Comparison of ENCODE assay signal across 18 cellular contexts in the genomic region with DNA sequence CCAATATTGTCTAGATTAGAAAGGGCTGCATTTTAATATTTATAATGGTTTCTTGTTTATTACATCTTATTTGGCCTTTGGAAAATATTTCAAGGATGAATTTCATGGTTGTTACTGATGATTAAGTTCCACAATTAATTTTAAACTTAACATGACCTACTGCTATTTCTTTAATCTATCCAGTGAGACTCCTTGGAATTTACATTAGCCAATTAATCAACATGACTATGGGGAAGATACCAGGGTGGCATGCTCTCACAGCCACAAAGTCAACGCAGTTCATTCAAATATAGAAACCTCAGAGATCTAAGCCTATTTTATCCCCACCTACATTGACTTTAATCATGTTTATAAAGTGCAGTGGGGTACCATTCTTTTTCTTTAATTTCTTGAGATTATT. TPM values are rescaled to one million over a fixed set of nuclear protein-coding genes. Genes with fewer than 3 reads are reported as not detected.
A peak's percentile ranks its signal among the peaks of the same experiment; 100 is the strongest.
DNase-seq lines count a peak whose midpoint lies in the region; ATAC-seq, FAIRE-seq and TF ChIP-seq lines count a peak whose summit lies in the region.
"Had no signal": no experiment of that assay in that cellular context is flagged by ENCODE, and none has a peak within 500 bp of the region (broad histone marks: within the 10 kb centered on the region; RNA-seq: fewer than 3 reads in every experiment).

No MANE protein-coding gene starts in this region.

- no peak overlapping the region for H3K4me2 ChIP-seq in astrocyte (ENCODE audit: low read length)
- H3K4me2 ChIP-seq: A549 had no signal

- no peak overlapping the region for H3K4me3 Mint-ChIP-seq in astrocyte (ENCODE audit: unreplicated experiment)
- no peak overlapping the region for H3K4me3 Mint-ChIP-seq in mesothelial cell of epicardium
- H3K4me3 Mint-ChIP-seq in activated T-helper 1 cell treated with anti-CD3 and anti-CD28 coated beads, Interleukin-12 subunit alpha, Interleukin-12 subunit beta, Interleukin-2, Interleukin-4 antibody, amounts not matched to agents 30 ng/mL and 10 ng/mL and 1 ng/mL, durations not matched to agents 14 hours and 24 hours and 36 hours = no peak overlapping the region
- H3K4me3 Mint-ChIP-seq: CD14-positive monocyte; CD8-positive, alpha-beta T cell; IgD-negative memory B cell had no signal

- H3K27ac ChIP-seq in HUES64 (ENCODE audit: low read depth, low read length) (peak overlapping the region; percentile 79; the same call in 1 of the 2 replicates), astrocyte (ENCODE audit: low read depth, low read length) (no peak overlapping the region), spleen (no peak overlapping the region)
- H3K27ac ChIP-seq: A549, HL-60 had no signal

- FAIRE-seq in astrocyte (lab: Jason Lieb, UNC) (no peak), GM12891 (lab: Jason Lieb, UNC) (no peak)
- FAIRE-seq: A549, GM12892, GM19239, H54 had no signal

- H3K9ac ChIP-seq in HUES64 (ENCODE audit: low read depth, low read length) (no peak overlapping the region), astrocyte (ENCODE audit: low read length) (no peak overlapping the region)

- H3K9me3 ChIP-seq in HUES64 (ENCODE audit: insufficient read depth, low read depth, low read length) = no peaks in the 10 kb centered on the region
- H3K9me3 ChIP-seq in astrocyte (ENCODE audit: insufficient read depth, low read depth, low read length) = no peaks in the 10 kb centered on the region
- no peaks in the 10 kb centered on the region for H3K9me3 ChIP-seq in spleen
- H3K9me3 ChIP-seq: A549 had no signal

- H3K4me3 ChIP-seq in HUES64 (ENCODE audit: low read length) (no peak overlapping the region), astrocyte (ENCODE audit: insufficient read depth, low read depth, low read length) (no peak overlapping the region), spleen (no peak overlapping the region)
- H3K4me3 ChIP-seq: A549 had no signal

- no peaks in the 10 kb centered on the region for H4K20me1 ChIP-seq in astrocyte (ENCODE audit: insufficient read depth, low read length)

- H3K27ac Mint-ChIP-seq in astrocyte (ENCODE audit: unreplicated experiment) (no peak overlapping the region), mesothelial cell of epicardium (peak overlapping the region; percentile 49)
- no peak overlapping the region for H3K27ac Mint-ChIP-seq in activated T-helper 1 cell treated with anti-CD3 and anti-CD28 coated beads, Interleukin-12 subunit alpha, Interleukin-12 subunit beta, Interleukin-2, Interleukin-4 antibody, amounts not matched to agents 30 ng/mL and 10 ng/mL and 1 ng/mL, durations not matched to agents 14 hours and 24 hours and 36 hours
- H3K27ac Mint-ChIP-seq: CD14-positive monocyte; CD8-positive, alpha-beta T cell; IgD-negative memory B cell had no signal

- DNase-seq in astrocyte (ENCODE audit: low read depth) (peak; percentile 32), mesothelial cell of epicardium (ENCODE audit: low spot score in 2 of 2, unreplicated experiment in 2 of 2) (no peak), GM12891 (ENCODE audit: insufficient read length, low spot score) (no peak), spleen (no peak)
- DNase-seq in activated T-helper 1 cell treated with anti-CD3 and anti-CD28 coated beads, Interleukin-12 subunit alpha, Interleukin-12 subunit beta, Interleukin-2, Interleukin-4 antibody, amounts not matched to agents 30 ng/mL and 10 ng/mL and 1 ng/mL, durations not matched to agents 14 hours and 24 hours and 36 hours (ENCODE audit: low spot score) = no peak
- DNase-seq: CD8-positive, alpha-beta T cell; COR-L47; DMS53; KG1 had no signal

- intact Hi-C loops in spleen (cut with DNase I; ENCODE audit: low total_unique reads) = no loop called here
- intact Hi-C loops in activated T-helper 1 cell treated with anti-CD3 and anti-CD28 coated beads, Interleukin-12 subunit alpha, Interleukin-12 subunit beta, Interleukin-2, Interleukin-4 antibody, amounts not matched to agents 30 ng/mL and 10 ng/mL and 1 ng/mL, durations not matched to agents 14 hours and 24 hours and 36 hours (cut with micrococcal nuclease) = no loop called here

- H3K27me3 Mint-ChIP-seq in astrocyte (ENCODE audit: low read depth, unreplicated experiment) = no peaks in the 10 kb centered on the region
- no peaks in the 10 kb centered on the region for H3K27me3 Mint-ChIP-seq in mesothelial cell of epicardium (ENCODE audit: low read depth)
- no peaks in the 10 kb centered on the region for H3K27me3 Mint-ChIP-seq in activated T-helper 1 cell treated with anti-CD3 and anti-CD28 coated beads, Interleukin-12 subunit alpha, Interleukin-12 subunit beta, Interleukin-2, Interleukin-4 antibody, amounts not matched to agents 30 ng/mL and 10 ng/mL and 1 ng/mL, durations not matched to agents 14 hours and 24 hours and 36 hours (ENCODE audit: insufficient read depth)
- H3K27me3 Mint-ChIP-seq: IgD-negative memory B cell had no signal

- peaks cover 55% of the 10 kb centered on the region for H3K4me1 ChIP-seq in HUES64 (ENCODE audit: insufficient read depth, low read length)
- peaks cover 5% of the 10 kb centered on the region for H3K4me1 ChIP-seq in astrocyte (ENCODE audit: insufficient read depth, low read length)
- no peaks in the 10 kb centered on the region for H3K4me1 ChIP-seq in spleen
- H3K4me1 ChIP-seq: A549 had no signal

- no peaks in the 10 kb centered on the region for H3K79me2 ChIP-seq in astrocyte (ENCODE audit: insufficient read depth, low read length)

- no peak for TF ChIP-seq CTCF in astrocyte (IDR thresholded peaks at IDR 0.05; ENCODE audit: insufficient read depth, low read depth, low read length)
- TF ChIP-seq CTCF in mesothelial cell of epicardium (IDR thresholded peaks at IDR 0.05; ENCODE audit: unreplicated experiment) = no peak
- TF ChIP-seq CTCF in spleen (IDR thresholded peaks at IDR 0.05 in 8 of 11, conservative IDR thresholded peaks at IDR 0.05 in 3 of 11) = no peak

- H3K4me1 Mint-ChIP-seq in astrocyte (ENCODE audit: low read depth, unreplicated experiment) (peaks cover 5% of the 10 kb centered on the region), mesothelial cell of epicardium (peaks cover 71% of the 10 kb centered on the region)
- H3K4me1 Mint-ChIP-seq in activated T-helper 1 cell treated with anti-CD3 and anti-CD28 coated beads, Interleukin-12 subunit alpha, Interleukin-12 subunit beta, Interleukin-2, Interleukin-4 antibody, amounts not matched to agents 30 ng/mL and 10 ng/mL and 1 ng/mL, durations not matched to agents 14 hours and 24 hours and 36 hours (ENCODE audit: low read depth) = no peaks in the 10 kb centered on the region
- H3K4me1 Mint-ChIP-seq: CD14-positive monocyte, IgD-negative memory B cell had no signal

- 44% methylated on average over 1 of the region's 1 CpG for WGBS in HUES64
- 55 to 85% (median 72%) methylated on average over 1 of the region's 1 CpG for WGBS in spleen, 5 donors

- H3K9me3 Mint-ChIP-seq in astrocyte (ENCODE audit: unreplicated experiment) (no peaks in the 10 kb centered on the region), mesothelial cell of epicardium (no peaks in the 10 kb centered on the region)
- peaks cover 3% of the 10 kb centered on the region for H3K9me3 Mint-ChIP-seq in activated T-helper 1 cell treated with anti-CD3 and anti-CD28 coated beads, Interleukin-12 subunit alpha, Interleukin-12 subunit beta, Interleukin-2, Interleukin-4 antibody, amounts not matched to agents 30 ng/mL and 10 ng/mL and 1 ng/mL, durations not matched to agents 14 hours and 24 hours and 36 hours

- ATAC-seq in GM18909 (IDR thresholded peaks at IDR 0.05; ENCODE audit: poor library complexity, unreplicated experiment) = no peak
- ATAC-seq: A549; CD8-positive, alpha-beta T cell had no signal

- TF ChIP-seq POLR2A in GM12891 (IDR thresholded peaks at IDR 0.05; ENCODE audit: low read depth, low read length) = no peak
- TF ChIP-seq POLR2A in spleen (IDR thresholded peaks at IDR 0.05) = no peak

- H3K36me3 ChIP-seq in HUES64 (ENCODE audit: insufficient read depth, low read length) = no peaks in the 10 kb centered on the region
- H3K36me3 ChIP-seq in astrocyte (ENCODE audit: insufficient read depth, low read length) = no peaks in the 10 kb centered on the region
- H3K36me3 ChIP-seq in spleen = no peaks in the 10 kb centered on the region

- H3K27me3 ChIP-seq in HUES64 (ENCODE audit: insufficient read depth, low read length) = no peaks in the 10 kb centered on the region
- no peaks in the 10 kb centered on the region for H3K27me3 ChIP-seq in astrocyte (ENCODE audit: insufficient read depth, low read length)
- H3K27me3 ChIP-seq in spleen (replicated peaks in 1 of 7) = no peaks in the 10 kb centered on the region

- H2AFZ ChIP-seq in astrocyte (ENCODE audit: low read depth, low read length) = no peak overlapping the region

- H3K36me3 Mint-ChIP-seq in astrocyte (ENCODE audit: low read depth, unreplicated experiment) (no peaks in the 10 kb centered on the region), mesothelial cell of epicardium (no peaks in the 10 kb centered on the region)
- no peaks in the 10 kb centered on the region for H3K36me3 Mint-ChIP-seq in activated T-helper 1 cell treated with anti-CD3 and anti-CD28 coated beads, Interleukin-12 subunit alpha, Interleukin-12 subunit beta, Interleukin-2, Interleukin-4 antibody, amounts not matched to agents 30 ng/mL and 10 ng/mL and 1 ng/mL, durations not matched to agents 14 hours and 24 hours and 36 hours (ENCODE audit: low read depth)
- H3K36me3 Mint-ChIP-seq: CD14-positive monocyte; CD8-positive, alpha-beta T cell; IgD-negative memory B cell had no signal

TF ChIP-seq in GM12891, 5 proteins besides CTCF, POLR2A, EP300 and RAD21:
- TF ChIP-seq POU2F2 (IDR thresholded peaks at IDR 0.05; ENCODE audit: low read depth, low read length) (no peak), TAF1 (IDR thresholded peaks at IDR 0.05; ENCODE audit: low read depth, low read length) (no peak), POLR2AphosphoS5 (IDR thresholded peaks at IDR 0.05; ENCODE audit: low read depth, low read length) (no peak), PAX5 (IDR thresholded peaks at IDR 0.05; ENCODE audit: insufficient read depth, low read length, severe bottlenecking) (no peak), SPI1 (IDR thresholded peaks at IDR 0.05; ENCODE audit: low read depth, low read length) (no peak)

RNA-seq across cellular contexts. Expression of a gene that starts 43.6 kb away (rescaled TPM):
- 6.9 TPM for polyA plus RNA-seq in HUES64 (2013, experiment 1 of 2)
- polyA plus RNA-seq in HUES64 (2013, experiment 2 of 2) = 8.4 TPM
- total RNA-seq in astrocyte = 19.8 and 25.2 TPM in 2 replicates
- total RNA-seq in mesothelial cell of epicardium = 42.9 to 48.4 TPM (median 43.4 TPM) in 3 replicates
- not detected for polyA plus RNA-seq in GM12891 (2012; ENCODE audit: low read depth, missing spikeins)
- total RNA-seq in spleen = 1 to 10 TPM; 2.0 to 5.5 (median 4.2) TPM
- polyA plus RNA-seq in spleen = 1 to 10 TPM; 1.5 to 1.9 (median 1.7) TPM
- not detected in 2 replicates for total RNA-seq in activated T-helper 1 cell treated with anti-CD3 and anti-CD28 coated beads, Interleukin-12 subunit alpha, Interleukin-12 subunit beta, Interleukin-2, Interleukin-4 antibody, amounts not matched to agents 30 ng/mL and 10 ng/mL and 1 ng/mL, durations not matched to agents 14 hours and 24 hours and 36 hours
- total RNA-seq: CD8-positive, alpha-beta T cell had no signal
- polyA plus RNA-seq: A549, CD14-positive monocyte, IgD-negative memory B cell had no signal
